1 cellular context compared by ENCODE assay signal in the genomic region with DNA sequence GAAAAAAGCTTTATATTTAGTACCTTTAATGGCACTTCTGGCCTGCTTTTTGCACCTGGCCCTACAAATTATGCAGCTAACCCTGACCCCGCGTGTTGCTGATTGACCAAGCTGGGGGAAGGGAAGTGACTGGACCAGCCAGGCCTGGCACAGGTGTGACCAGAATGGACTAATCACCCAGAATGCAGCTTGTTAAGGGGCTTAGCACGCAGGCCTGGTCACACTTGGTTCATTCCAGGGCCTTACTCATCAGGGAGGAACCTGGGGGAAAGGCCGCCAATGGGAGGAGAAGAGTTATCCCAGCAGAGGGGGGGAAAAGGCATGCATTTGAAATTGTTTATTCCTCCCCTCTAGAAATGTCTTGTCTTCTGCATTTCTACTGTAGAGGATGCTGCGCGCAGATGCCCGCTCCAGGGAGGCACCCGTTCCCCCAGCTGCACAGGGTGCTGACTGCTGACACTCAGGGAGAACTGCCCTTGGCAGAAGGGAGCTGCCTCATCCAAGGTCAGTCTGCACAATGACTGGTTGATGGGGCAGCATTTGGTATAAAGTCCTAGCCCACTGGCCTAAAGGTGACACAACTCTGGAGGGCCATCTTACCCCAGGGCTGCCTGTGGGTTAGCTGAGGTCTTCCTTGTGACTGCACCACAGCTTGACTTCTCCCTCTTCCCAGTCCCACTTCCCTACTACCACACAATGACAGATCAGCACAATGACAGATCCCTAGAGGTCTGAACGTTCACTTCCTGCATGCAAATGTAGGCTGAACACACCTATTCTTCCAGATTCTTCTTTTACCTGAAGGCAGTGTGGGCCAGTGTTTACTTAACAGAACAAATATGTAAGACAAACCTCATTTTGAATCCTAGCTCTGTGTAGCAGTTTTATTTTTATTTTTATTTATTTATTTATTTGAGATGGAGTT.
TF ChIP-seq lines count a peak whose summit lies in the region.

No MANE protein-coding gene starts in this region.

TF ChIP-seq in SK-N-SH, 30 proteins besides CTCF, POLR2A, EP300 and RAD21 (continued from another document):
- TF ChIP-seq, protein P1, sequence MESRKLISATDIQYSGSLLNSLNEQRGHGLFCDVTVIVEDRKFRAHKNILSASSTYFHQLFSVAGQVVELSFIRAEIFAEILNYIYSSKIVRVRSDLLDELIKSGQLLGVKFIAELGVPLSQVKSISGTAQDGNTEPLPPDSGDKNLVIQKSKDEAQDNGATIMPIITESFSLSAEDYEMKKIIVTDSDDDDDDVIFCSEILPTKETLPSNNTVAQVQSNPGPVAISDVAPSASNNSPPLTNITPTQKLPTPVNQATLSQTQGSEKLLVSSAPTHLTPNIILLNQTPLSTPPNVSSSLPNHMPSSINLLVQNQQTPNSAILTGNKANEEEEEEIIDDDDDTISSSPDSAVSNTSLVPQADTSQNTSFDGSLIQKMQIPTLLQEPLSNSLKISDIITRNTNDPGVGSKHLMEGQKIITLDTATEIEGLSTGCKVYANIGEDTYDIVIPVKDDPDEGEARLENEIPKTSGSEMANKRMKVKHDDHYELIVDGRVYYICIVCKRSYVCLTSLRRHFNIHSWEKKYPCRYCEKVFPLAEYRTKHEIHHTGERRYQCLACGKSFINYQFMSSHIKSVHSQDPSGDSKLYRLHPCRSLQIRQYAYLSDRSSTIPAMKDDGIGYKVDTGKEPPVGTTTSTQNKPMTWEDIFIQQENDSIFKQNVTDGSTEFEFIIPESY (IDR thresholded peaks at IDR 0.05; ENCODE audit: borderline replicate concordance, low read depth): no peak
TF ChIP-seq in SK-N-SH: peak in this region for 0.
